Comparison of ENCODE assay signal across 8 cellular contexts in the genomic region with DNA sequence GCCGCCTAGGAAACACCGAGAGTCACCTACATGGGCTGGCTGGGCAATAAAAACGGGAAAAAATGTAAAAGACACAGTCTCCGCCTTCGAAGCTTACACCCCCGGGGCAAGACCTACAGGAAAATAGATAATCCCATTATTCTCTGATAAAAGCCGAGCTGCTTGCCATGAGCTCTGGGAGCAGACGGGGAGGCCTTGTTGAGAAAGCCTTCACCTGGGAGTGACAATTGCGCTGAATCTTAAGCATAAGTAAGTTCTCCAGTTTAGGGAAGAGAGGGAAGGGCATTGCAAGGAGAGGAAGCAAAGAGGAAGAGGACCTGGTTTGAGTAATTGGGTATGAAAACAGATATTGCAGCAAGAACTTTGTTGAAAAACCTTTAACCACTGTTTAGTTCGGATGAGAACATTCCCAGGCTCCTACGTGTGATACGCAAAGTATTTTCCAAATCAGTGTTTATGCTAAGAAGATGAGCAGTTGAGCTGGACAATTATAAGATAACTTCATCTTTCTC. TPM values are rescaled to one million over a fixed set of nuclear protein-coding genes. Genes with fewer than 3 reads are reported as not detected.
DNase-seq lines count a peak whose midpoint lies in the region; ATAC-seq and TF ChIP-seq lines count a peak whose summit lies in the region.

No MANE protein-coding gene starts in this region.

- no peaks in the 10 kb centered on the region for H3K36me3 ChIP-seq in ectodermal cell (ENCODE audit: control insufficient read depth, insufficient read depth, low read length)
- H3K36me3 ChIP-seq in neutrophil: no peaks in the 10 kb centered on the region

- H3K4me3 ChIP-seq in GM12864 (ENCODE audit: low read depth, low read length) (peak overlapping the region; percentile 66), NB4 (ENCODE audit: low read depth, low read length) (peak overlapping the region; percentile 88), ectodermal cell (ENCODE audit: insufficient read depth, low read depth, low read length) (peak overlapping the region; percentile 94), neutrophil (ENCODE audit: low read depth in 1 of 2, low read length in 1 of 2) (peak overlapping the region; percentile 80 to 94)

- DNase-seq in GM12864 (ENCODE audit: low read depth) (no peak), NB4 (ENCODE audit: low read depth) (peak; percentile 44), NCI-H774 (lab: John Stamatoyannopoulos, UW) (no peak), NAMALWA (ENCODE audit: low spot score) (no peak), Ammon's horn (ENCODE audit: low spot score) (no peak)

- H3K4me1 ChIP-seq in ectodermal cell (ENCODE audit: control insufficient read depth, insufficient read depth, low read length): peaks cover 10% of the 10 kb centered on the region
- H3K4me1 ChIP-seq in neutrophil (ENCODE audit: control insufficient read depth in 1 of 2, insufficient read depth in 1 of 2, low read depth in 1 of 2, low read length in 1 of 2): peaks cover 50 to 51% of the 10 kb centered on the region in 2 experiments

- ATAC-seq in GM21529 (IDR thresholded peaks at IDR 0.05; ENCODE audit: unreplicated experiment): no peak

- 35 to 36% methylated on average over 12 of the region's 12 CpGs for WGBS in ectodermal cell, 2 experiments

- H3K27ac ChIP-seq in ectodermal cell (ENCODE audit: insufficient read depth, low read depth, low read length, poor library complexity, severe bottlenecking) (no peak overlapping the region), neutrophil (peak overlapping the region; percentile 92)

- no peaks in the 10 kb centered on the region for H3K27me3 ChIP-seq in ectodermal cell (ENCODE audit: control insufficient read depth, insufficient read depth, low read length, poor library complexity, severe bottlenecking)
- peaks cover 13% of the 10 kb centered on the region for H3K27me3 ChIP-seq in neutrophil

- H3K9me3 ChIP-seq in ectodermal cell (ENCODE audit: control insufficient read depth, low read length) (no peaks in the 10 kb centered on the region), neutrophil (no peaks in the 10 kb centered on the region)

- TF ChIP-seq POLR2A in NB4 (IDR thresholded peaks at IDR 0.05; ENCODE audit: extremely low read depth, insufficient read length): no peak

- no peak for TF ChIP-seq CTCF in GM12864 (IDR thresholded peaks at IDR 0.05; ENCODE audit: low read depth, low read length, missing control alignments)
- no peak for TF ChIP-seq CTCF in NB4 (IDR thresholded peaks at IDR 0.05; ENCODE audit: low read depth, low read length)
- no peak for TF ChIP-seq CTCF in neutrophil (IDR thresholded peaks at IDR 0.05)

RNA-seq across cellular contexts. Expression of a gene that starts 0.8 kb away (rescaled TPM):
- 39.1 TPM for polyA plus RNA-seq in ectodermal cell (2013, experiment 1 of 4)
- polyA plus RNA-seq in ectodermal cell (2013, experiment 2 of 4): 34.0 TPM
- polyA plus RNA-seq in ectodermal cell (2013, experiment 3 of 4): 31.6 TPM
- polyA plus RNA-seq in ectodermal cell (2013, experiment 4 of 4): 31.4 TPM

RNA-seq across cellular contexts. Expression of a gene that starts 32.0 kb away (rescaled TPM):
- not detected for polyA plus RNA-seq in ectodermal cell (2013, experiment 1 of 4)
- polyA plus RNA-seq in ectodermal cell (2013, experiment 2 of 4): not detected
- not detected for polyA plus RNA-seq in ectodermal cell (2013, experiment 3 of 4)
- not detected for polyA plus RNA-seq in ectodermal cell (2013, experiment 4 of 4)
